21 cellular contexts compared by ENCODE assay signal in genomic region chr1:4743978-4744750, GRCh38.
"Had no signal": no experiment of that assay in that cellular context is flagged by ENCODE, and none has a peak within 500 bp of the region (broad histone marks: within the 10 kb centered on the region; RNA-seq: fewer than 3 reads in every experiment).

No MANE protein-coding gene starts in this region.

- H3K9me3 ChIP-seq: breast epithelium, esophagus squamous epithelium, left ventricle myocardium inferior, sigmoid colon, thoracic aorta had no signal

- H3K36me3 ChIP-seq: breast epithelium, esophagus squamous epithelium, gastroesophageal sphincter, left ventricle myocardium inferior, sigmoid colon, thoracic aorta had no signal

- H3K4me1 ChIP-seq: breast epithelium, esophagus squamous epithelium, gastroesophageal sphincter, left ventricle myocardium inferior, sigmoid colon had no signal

- H3K4me3 ChIP-seq: breast epithelium, esophagus squamous epithelium, gastroesophageal sphincter, left ventricle myocardium inferior, sigmoid colon, thoracic aorta had no signal

- DNase-seq: activated B cell treated with CpG ODN at 0.5 μM for 24 hours; activated CD4-positive, alpha-beta T cell treated with anti-CD3 and anti-CD28 coated beads for 36 hours; activated CD4-positive, alpha-beta T cell treated with anti-CD3 and anti-CD28 coated beads, Interleukin-2, amount 50 U/mL, for 48 hours; activated CD8-positive, alpha-beta memory T cell treated with anti-CD3 and anti-CD28 coated beads, Interleukin-2, amount 50 U/mL, for 48 hours; activated naive CD4-positive, alpha-beta T cell; activated T-cell treated with anti-CD3 and anti-CD28 coated beads, Interleukin-2, amount 50 U/mL, for 4 hours; cerebellar nuclear complex; cortex of kidney; endodermal cell; esophagus squamous epithelium; head of caudate nucleus; hypothalamus; left ventricle myocardium inferior; natural killer cell; sigmoid colon; stimulated activated CD4-positive, alpha-beta T cell treated with anti-CD3 and anti-CD28 coated beads, Interleukin-2, amount 100 ng/mL, for 48 hours; stimulated activated CD8-positive, alpha-beta memory T cell treated with anti-CD3 and anti-CD28 coated beads, Interleukin-4, amount 100 ng/mL, for 48 hours; stimulated activated naive B cell treated with anti-CD40 and anti-IgM and Interleukin-4, amounts not matched to agents 10 μg/mL and 1 μg/mL and 100 μg/mL, for 72 hours had no signal

- H3K27me3 ChIP-seq: breast epithelium had no signal

- H3K27ac ChIP-seq: breast epithelium, esophagus squamous epithelium, gastroesophageal sphincter, left ventricle myocardium inferior, sigmoid colon, thoracic aorta had no signal
